ENCODE assay signal across 8 cellular contexts in genomic region chr17:2347805-2348685, GRCh38. TPM values are rescaled to one million over a fixed set of nuclear protein-coding genes. Genes with fewer than 3 reads are reported as not detected.
DNase-seq lines count a peak whose midpoint lies in the region; ATAC-seq and TF ChIP-seq lines count a peak whose summit lies in the region.

No MANE protein-coding gene starts in this region.

- intact Hi-C loops in Right ventricle myocardium superior (cut with DNase I) (no loop called here), cardiac septum (cut with DNase I) (no loop called here), heart left ventricle (cut with DNase I) (no loop called here)

- H3K4me3 ChIP-seq in SJCRH30 = no peak overlapping the region
- no peak overlapping the region for H3K4me3 ChIP-seq in heart left ventricle

- H3K4me1 ChIP-seq in SJCRH30 (peaks cover 4% of the 10 kb centered on the region; the same call in 1 of the 2 replicates), heart left ventricle (peaks cover 0 to 13% (median 5%) of the 10 kb centered on the region in 12 donors)

- in situ Hi-C loops in KBM-7 (cut with MboI; ENCODE audit: low pct_unique_long_range_greater_than_20kb, low sequenced_read_pairs) (no loop called here), ACHN (cut with HindIII; ENCODE audit: low pct_ligation_motif_present, low pct_unique_long_range_greater_than_20kb, low sequenced_read_pairs) (no loop called here)

- TF ChIP-seq CTCF in heart left ventricle (IDR thresholded peaks at IDR 0.05) = no peak

- ATAC-seq in Right ventricle myocardium superior (ENCODE audit: poor library complexity) (peak; percentile 70), heart left ventricle (peak; percentile 61 to 68 (median 62)), GM21825 (IDR thresholded peaks at IDR 0.05; ENCODE audit: unreplicated experiment) (no peak)

- TF ChIP-seq POLR2A in heart left ventricle (IDR thresholded peaks at IDR 0.05) = no peak

- WGBS in heart left ventricle, 4 donors = 63 to 68% (median 67%) methylated on average over 11 of the region's 11 CpGs

- DNase-seq in Right ventricle myocardium superior = no peak
- DNase-seq in cardiac septum (ENCODE audit: low spot score) = no peak
- peak; percentile 51 to 67 for DNase-seq in SJCRH30
- peak in 1 of 5 donors; percentile 58 for DNase-seq in heart left ventricle
- DNase-seq in putamen (ENCODE audit: low spot score) = peak; percentile 69
- no peak for DNase-seq in KBM-7
- no peak for DNase-seq in ACHN

- H3K36me3 ChIP-seq in SJCRH30 = no peaks in the 10 kb centered on the region
- peaks cover 0 to 21% (median 9%) of the 10 kb centered on the region in 9 donors for H3K36me3 ChIP-seq in heart left ventricle

- no peaks in the 10 kb centered on the region for H3K9me3 ChIP-seq in SJCRH30 (replicated peaks)
- no peaks in the 10 kb centered on the region for H3K9me3 ChIP-seq in heart left ventricle

- H3K27ac ChIP-seq in SJCRH30 (no peak overlapping the region), heart left ventricle (no peak overlapping the region)

- H3K27me3 ChIP-seq in SJCRH30 (no peaks in the 10 kb centered on the region), heart left ventricle (no peaks in the 10 kb centered on the region)

RNA-seq across cellular contexts. Expression of gene SGSM2, which starts 10.7 kb away (rescaled TPM):
- total RNA-seq in Right ventricle myocardium superior (23.0 TPM), cardiac septum (35.5 TPM), heart left ventricle (10 to 100 TPM; 17.0 to 33.8 (median 22.3) TPM)
- total RNA-seq in SJCRH30 (2014; rRNA removed; shearing (Covaris generic)) = 10.6 and 12.0 TPM in 2 replicates
- polyA plus RNA-seq in heart left ventricle = 10 to 100 TPM; 19.3 to 35.1 TPM

RNA-seq across cellular contexts. Expression of gene TSR1, which starts 11.8 kb away (rescaled TPM):
- total RNA-seq in Right ventricle myocardium superior = 19.4 TPM
- 23.0 TPM for total RNA-seq in cardiac septum
- 31.9 and 33.6 TPM in 2 replicates for total RNA-seq in SJCRH30 (2014; rRNA removed; shearing (Covaris generic))
- total RNA-seq in heart left ventricle = 10 to 100 TPM; 19.4 to 35.8 (median 22.3) TPM
- 10 to 100 TPM; 12.0 to 26.4 TPM for polyA plus RNA-seq in heart left ventricle

RNA-seq across cellular contexts. Expression of gene SRR, which starts 44.3 kb away (rescaled TPM):
- total RNA-seq in Right ventricle myocardium superior = 8.3 TPM
- 9.3 TPM for total RNA-seq in cardiac septum
- total RNA-seq in SJCRH30 (2014; rRNA removed; shearing (Covaris generic)) = 6.3 and 8.7 TPM in 2 replicates
- total RNA-seq in heart left ventricle = 10 to 100 TPM in 5 of 9 donors, 1 to 10 TPM in 4; 7.2 to 19.7 (median 11.6) TPM
- polyA plus RNA-seq in heart left ventricle = 1 to 10 TPM; 2.9 to 6.9 TPM

RNA-seq across cellular contexts. Expression of gene SMG6, which starts 44.5 kb away (rescaled TPM):
- 19.3 TPM for total RNA-seq in Right ventricle myocardium superior
- 19.7 TPM for total RNA-seq in cardiac septum
- 10.5 and 13.0 TPM in 2 replicates for total RNA-seq in SJCRH30 (2014; rRNA removed; shearing (Covaris generic))
- 10 to 100 TPM; 12.2 to 38.6 (median 22.1) TPM for total RNA-seq in heart left ventricle
- 10 to 100 TPM; 14.7 to 27.2 TPM for polyA plus RNA-seq in heart left ventricle

RNA-seq across cellular contexts. Expression of gene MNT, which starts 52.8 kb away (rescaled TPM):
- total RNA-seq in Right ventricle myocardium superior (10.1 TPM), cardiac septum (12.9 TPM), heart left ventricle (10 to 100 TPM in 4 of 9 donors, 1 to 10 TPM in 5; 4.1 to 20.4 (median 9.8) TPM)
- 8.7 and 10.1 TPM in 2 replicates for total RNA-seq in SJCRH30 (2014; rRNA removed; shearing (Covaris generic))
- 10 to 100 TPM in 1 of 2 donors, 1 to 10 TPM in 1; 7.2 to 10.3 TPM for polyA plus RNA-seq in heart left ventricle

Comparison
In these comparisons a context has a peak if more than half of its experiments do, and no peak if none do; other contexts are left out.
1. DNase-seq: peak in SJCRH30 (2 of 2) and putamen (single experiment); none in Right ventricle myocardium superior (single experiment), cardiac septum (single experiment), KBM-7 (single experiment) and ACHN (single experiment).